ENCODE assay signal across 8 cellular contexts in the genomic region with DNA sequence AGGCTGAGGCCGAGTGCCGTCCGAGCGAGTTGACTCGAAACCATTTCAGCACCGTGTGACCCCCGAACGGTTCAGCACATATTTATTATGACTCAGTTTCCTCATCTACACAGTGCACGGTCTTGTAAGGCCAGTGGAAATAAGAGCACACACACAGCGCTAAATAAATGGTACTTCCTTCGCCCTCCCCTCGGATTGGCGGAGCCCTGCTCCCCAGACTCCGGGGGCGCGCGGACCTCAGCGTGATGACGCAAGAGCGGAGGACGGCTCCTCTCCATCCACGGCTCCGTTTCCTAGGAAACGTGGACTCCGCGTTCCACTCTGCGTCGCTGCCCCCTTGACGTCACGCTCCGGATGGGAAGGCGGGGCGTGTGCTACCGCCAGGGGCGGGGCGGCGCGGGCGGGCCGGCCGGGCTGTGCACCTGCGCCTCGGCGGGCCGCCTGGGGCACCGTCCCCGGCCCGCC. TPM values are rescaled to one million over a fixed set of nuclear protein-coding genes. Genes with fewer than 3 reads are reported as not detected.
A peak's percentile ranks its signal among the peaks of the same experiment; 100 is the strongest.
DNase-seq lines count a peak whose midpoint lies in the region; ATAC-seq and TF ChIP-seq lines count a peak whose summit lies in the region.

A gene with protein sequence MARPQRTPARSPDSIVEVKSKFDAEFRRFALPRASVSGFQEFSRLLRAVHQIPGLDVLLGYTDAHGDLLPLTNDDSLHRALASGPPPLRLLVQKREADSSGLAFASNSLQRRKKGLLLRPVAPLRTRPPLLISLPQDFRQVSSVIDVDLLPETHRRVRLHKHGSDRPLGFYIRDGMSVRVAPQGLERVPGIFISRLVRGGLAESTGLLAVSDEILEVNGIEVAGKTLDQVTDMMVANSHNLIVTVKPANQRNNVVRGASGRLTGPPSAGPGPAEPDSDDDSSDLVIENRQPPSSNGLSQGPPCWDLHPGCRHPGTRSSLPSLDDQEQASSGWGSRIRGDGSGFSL (plus strand): TSS at position 397 of the 465 bp plus-strand sequence. CDS start 79 bp downstream, outside the sequence.

- no peaks in the 10 kb centered on the region for H3K27me3 ChIP-seq in MM.1S (replicated peaks; ENCODE audit: insufficient read depth, low read length)
- no peaks in the 10 kb centered on the region for H3K27me3 ChIP-seq in neural cell (ENCODE audit: insufficient read depth, low read depth, low read length)

- H3F3A ChIP-seq in MM.1S (ENCODE audit: insufficient read depth, low read length) (peaks cover 15% of the 10 kb centered on the region; the same call in 1 of the 2 replicates), neural cell (ENCODE audit: insufficient read depth, low read length, poor library complexity, severe bottlenecking) (no peaks in the 10 kb centered on the region)

- H3K27ac Mint-ChIP-seq in stimulated activated naive CD8-positive, alpha-beta T cell treated with anti-CD3 and anti-CD28 coated beads, Interleukin-15, amount 100 ng/mL, for 72 hours, result peak within 1 kb of the TSS; percentile 96 to 98

- H3K4me3 ChIP-seq in MM.1S (ENCODE audit: low read length), result peak within 1 kb of the TSS; percentile 93
- peak within 1 kb of the TSS; percentile 100 for H3K4me3 ChIP-seq in neural cell (ENCODE audit: low read length)

- no peaks in the 10 kb centered on the region for H3K36me3 ChIP-seq in MM.1S (replicated peaks; ENCODE audit: insufficient read depth, low read length)
- no peaks in the 10 kb centered on the region for H3K36me3 ChIP-seq in neural cell (ENCODE audit: insufficient read depth, low read length)

- TF ChIP-seq CTCF in MM.1S (IDR thresholded peaks at IDR 0.05; ENCODE audit: low read length) (no peak), neural cell (IDR thresholded peaks at IDR 0.05; ENCODE audit: poor library complexity, severe bottlenecking) (no peak)

- peak within 1 kb of the TSS; percentile 95 for H3K4me3 Mint-ChIP-seq in stimulated activated naive CD8-positive, alpha-beta T cell treated with anti-CD3 and anti-CD28 coated beads, Interleukin-15, amount 100 ng/mL, for 72 hours

- H3K4me2 ChIP-seq in MM.1S (ENCODE audit: low read depth, low read length) (peak within 1 kb of the TSS; percentile 99), neural cell (ENCODE audit: low read length) (peak within 1 kb of the TSS; percentile 80)

- TF ChIP-seq RAD21 in neural cell (conservative IDR thresholded peaks at IDR 0.05), result no peak

- H3K27ac ChIP-seq in MM.1S (ENCODE audit: low read length), result peak within 1 kb of the TSS; percentile 96
- peak within 1 kb of the TSS; percentile 100 for H3K27ac ChIP-seq in neural cell (ENCODE audit: low read length)

- H3K9me3 ChIP-seq in MM.1S (replicated peaks; ENCODE audit: insufficient read depth, low read length) (no peaks in the 10 kb centered on the region), neural cell (ENCODE audit: low read length) (no peaks in the 10 kb centered on the region)

- DNase-seq in EL, result peak; percentile 96
- peak; percentile 96 for DNase-seq in HCEC 1CT
- peak; percentile 99 for DNase-seq in MM.1S
- DNase-seq in SIG-M5 treated with dmso at 0.1 percent for 504 hours (lab: John Stamatoyannopoulos, UW; ENCODE audit: unreplicated experiment), result peak; percentile 94
- DNase-seq in activated gamma-delta T cell (lab: John Stamatoyannopoulos, UW), result peak; percentile 93
- DNase-seq in fibroblast of the conjunctiva (ENCODE audit: low read depth), result peak; percentile 95
- peak; percentile 95 to 97 for DNase-seq in stimulated activated naive CD8-positive, alpha-beta T cell treated with anti-CD3 and anti-CD28 coated beads, Interleukin-15, amount 100 ng/mL, for 72 hours

- H3K9me2 ChIP-seq in MM.1S (replicated peaks; ENCODE audit: insufficient read depth, low read length), result no peaks in the 10 kb centered on the region
- no peaks in the 10 kb centered on the region for H3K9me2 ChIP-seq in neural cell (ENCODE audit: insufficient read depth, low read length)

- H3K4me1 ChIP-seq in MM.1S (ENCODE audit: low read length), result peaks cover 14% of the 10 kb centered on the region

- H3K4me1 Mint-ChIP-seq in stimulated activated naive CD8-positive, alpha-beta T cell treated with anti-CD3 and anti-CD28 coated beads, Interleukin-15, amount 100 ng/mL, for 72 hours, result peaks cover 66% of the 10 kb centered on the region

- no peaks in the 10 kb centered on the region for H3K9me3 Mint-ChIP-seq in stimulated activated naive CD8-positive, alpha-beta T cell treated with anti-CD3 and anti-CD28 coated beads, Interleukin-15, amount 100 ng/mL, for 72 hours

- TF ChIP-seq EP300 in neural cell (conservative IDR thresholded peaks at IDR 0.05; ENCODE audit: poor library complexity, severe bottlenecking), result peak; percentile 60

- H2AFZ ChIP-seq in MM.1S (ENCODE audit: low read length), result peak within 1 kb of the TSS; percentile 98
- H2AFZ ChIP-seq in neural cell (ENCODE audit: low read depth, low read length), result peak within 1 kb of the TSS; percentile 100

- no peaks in the 10 kb centered on the region for H3K27me3 Mint-ChIP-seq in stimulated activated naive CD8-positive, alpha-beta T cell treated with anti-CD3 and anti-CD28 coated beads, Interleukin-15, amount 100 ng/mL, for 72 hours

- H3K9ac ChIP-seq in MM.1S (ENCODE audit: low read length) (peak within 1 kb of the TSS; percentile 95), neural cell (ENCODE audit: low read length) (peak within 1 kb of the TSS; percentile 99)

- ATAC-seq in stimulated activated naive CD8-positive, alpha-beta T cell treated with anti-CD3 and anti-CD28 coated beads, Interleukin-15, amount 100 ng/mL, for 72 hours, result peak; percentile 89

- H4K20me1 ChIP-seq in MM.1S (ENCODE audit: insufficient read depth, low read length) (no peaks in the 10 kb centered on the region), neural cell (ENCODE audit: insufficient read depth) (no peaks in the 10 kb centered on the region)

- peaks cover 49% of the 10 kb centered on the region for H3K79me2 ChIP-seq in MM.1S (ENCODE audit: low read length)
- H3K79me2 ChIP-seq in neural cell (replicated peaks; ENCODE audit: insufficient read depth, low read length), result peaks cover 15% of the 10 kb centered on the region

TF ChIP-seq in neural cell, 6 proteins besides CTCF, POLR2A, EP300 and RAD21:
- TF ChIP-seq, protein P1, sequence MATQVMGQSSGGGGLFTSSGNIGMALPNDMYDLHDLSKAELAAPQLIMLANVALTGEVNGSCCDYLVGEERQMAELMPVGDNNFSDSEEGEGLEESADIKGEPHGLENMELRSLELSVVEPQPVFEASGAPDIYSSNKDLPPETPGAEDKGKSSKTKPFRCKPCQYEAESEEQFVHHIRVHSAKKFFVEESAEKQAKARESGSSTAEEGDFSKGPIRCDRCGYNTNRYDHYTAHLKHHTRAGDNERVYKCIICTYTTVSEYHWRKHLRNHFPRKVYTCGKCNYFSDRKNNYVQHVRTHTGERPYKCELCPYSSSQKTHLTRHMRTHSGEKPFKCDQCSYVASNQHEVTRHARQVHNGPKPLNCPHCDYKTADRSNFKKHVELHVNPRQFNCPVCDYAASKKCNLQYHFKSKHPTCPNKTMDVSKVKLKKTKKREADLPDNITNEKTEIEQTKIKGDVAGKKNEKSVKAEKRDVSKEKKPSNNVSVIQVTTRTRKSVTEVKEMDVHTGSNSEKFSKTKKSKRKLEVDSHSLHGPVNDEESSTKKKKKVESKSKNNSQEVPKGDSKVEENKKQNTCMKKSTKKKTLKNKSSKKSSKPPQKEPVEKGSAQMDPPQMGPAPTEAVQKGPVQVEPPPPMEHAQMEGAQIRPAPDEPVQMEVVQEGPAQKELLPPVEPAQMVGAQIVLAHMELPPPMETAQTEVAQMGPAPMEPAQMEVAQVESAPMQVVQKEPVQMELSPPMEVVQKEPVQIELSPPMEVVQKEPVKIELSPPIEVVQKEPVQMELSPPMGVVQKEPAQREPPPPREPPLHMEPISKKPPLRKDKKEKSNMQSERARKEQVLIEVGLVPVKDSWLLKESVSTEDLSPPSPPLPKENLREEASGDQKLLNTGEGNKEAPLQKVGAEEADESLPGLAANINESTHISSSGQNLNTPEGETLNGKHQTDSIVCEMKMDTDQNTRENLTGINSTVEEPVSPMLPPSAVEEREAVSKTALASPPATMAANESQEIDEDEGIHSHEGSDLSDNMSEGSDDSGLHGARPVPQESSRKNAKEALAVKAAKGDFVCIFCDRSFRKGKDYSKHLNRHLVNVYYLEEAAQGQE (IDR thresholded peaks at IDR 0.05; ENCODE audit: borderline replicate concordance), result no peak
- peak; percentile 12 for TF ChIP-seq SMC3 (conservative IDR thresholded peaks at IDR 0.05; ENCODE audit: poor library complexity)
- no peak for TF ChIP-seq EZH2 (IDR thresholded peaks at IDR 0.05; ENCODE audit: borderline replicate concordance, insufficient read depth, low read length, poor library complexity, severe bottlenecking)
- peak; percentile 70 for TF ChIP-seq POLR2AphosphoS5 (IDR thresholded peaks at IDR 0.05)
- peak; percentile 35 for TF ChIP-seq MXI1 (conservative IDR thresholded peaks at IDR 0.05; ENCODE audit: poor library complexity, severe bottlenecking)
- no peak for TF ChIP-seq TAF1 (IDR thresholded peaks at IDR 0.05; ENCODE audit: low read depth)

RNA-seq across cellular contexts. Expression of the gene that starts here (rescaled TPM):
- 34.2 and 34.8 TPM in 2 replicates for polyA plus RNA-seq in neural cell
- 19.1 and 19.2 TPM in 2 replicates for polyA minus RNA-seq in neural cell

Comparison
In these comparisons a context has a peak if more than half of its experiments do, and no peak if none do; other contexts are left out.
1. Peak in every context shown above with its lines: DNase-seq, ATAC-seq, H3K4me3 ChIP-seq and H3K27ac ChIP-seq.